Comparison of ENCODE assay signal across 14 cellular contexts in the genomic region with DNA sequence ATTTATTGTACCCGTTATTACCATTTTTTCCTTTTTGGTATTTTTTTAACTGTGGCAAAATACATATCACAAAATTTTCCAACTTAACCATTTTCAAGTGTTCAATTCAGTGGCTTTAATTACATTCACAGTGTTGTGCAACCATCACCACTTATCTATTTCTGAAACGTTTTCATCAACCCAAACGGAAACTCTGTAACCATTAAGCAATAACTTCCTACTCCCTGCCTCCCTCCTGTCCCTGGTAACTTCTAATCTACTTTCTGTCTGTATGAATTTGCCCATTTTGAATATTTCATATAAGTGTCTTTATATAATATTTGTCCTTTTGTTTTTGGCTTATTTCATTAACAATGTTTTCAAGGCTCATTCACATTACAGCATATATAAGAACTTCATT. TPM values are rescaled to one million over a fixed set of nuclear protein-coding genes. Genes with fewer than 3 reads are reported as not detected.
A peak's percentile ranks its signal among the peaks of the same experiment; 100 is the strongest.
DNase-seq lines count a peak whose midpoint lies in the region; ATAC-seq, FAIRE-seq and TF ChIP-seq lines count a peak whose summit lies in the region.
"Had no signal": no experiment of that assay in that cellular context is flagged by ENCODE, and none has a peak within 500 bp of the region (broad histone marks: within the 10 kb centered on the region; RNA-seq: fewer than 3 reads in every experiment).

No MANE protein-coding gene starts in this region.

- peaks cover 0 to 12% (median 0%) of the 10 kb centered on the region in 4 donors for H3K4me1 ChIP-seq in right lobe of liver
- H3K4me1 ChIP-seq: breast epithelium, parathyroid adenoma had no signal

- DNase-seq in GF-D8 (lab: John Stamatoyannopoulos, UW) = peak; percentile 87
- peak; percentile 93 to 96 for DNase-seq in NOMO-1 (lab: John Stamatoyannopoulos, UW; ENCODE audit: unreplicated experiment in 2 of 2)
- peak; percentile 41 for DNase-seq in bronchial epithelial cell (ENCODE audit: low read depth)
- no peak for DNase-seq in right lobe of liver
- DNase-seq in foreskin fibroblast = no peak
- no peak for DNase-seq in islet precursor cell
- DNase-seq: DMS 273 treated with DMSO at 0.1 percent for 48 hours; foreskin keratinocyte; H7; PC-9; stimulated activated naive CD8-positive, alpha-beta T cell treated with anti-CD3 and anti-CD28 coated beads, Interleukin-15, amount 100 ng/mL, for 72 hours had no signal

- H3K27me3 ChIP-seq in bronchial epithelial cell (ENCODE audit: control insufficient read depth, insufficient read depth, low read length) = no peaks in the 10 kb centered on the region
- H3K27me3 ChIP-seq in right lobe of liver = no peaks in the 10 kb centered on the region
- H3K27me3 ChIP-seq: foreskin keratinocyte had no signal

- no peaks in the 10 kb centered on the region for H3K36me3 ChIP-seq in bronchial epithelial cell (ENCODE audit: control insufficient read depth, insufficient read depth, low read length)
- no peaks in the 10 kb centered on the region for H3K36me3 ChIP-seq in right lobe of liver
- H3K36me3 ChIP-seq: breast epithelium had no signal

- TF ChIP-seq CTCF in bronchial epithelial cell (IDR thresholded peaks at IDR 0.05; ENCODE audit: insufficient read depth, low read length, severe bottlenecking) = no peak
- TF ChIP-seq CTCF in right lobe of liver (IDR thresholded peaks at IDR 0.05) = no peak
- TF ChIP-seq CTCF in foreskin fibroblast (IDR thresholded peaks at IDR 0.05; ENCODE audit: low read depth, low read length) = no peak

- TF ChIP-seq POLR2A in right lobe of liver (IDR thresholded peaks at IDR 0.05) = no peak

- no peak for FAIRE-seq in bronchial epithelial cell (lab: Jason Lieb, UNC)

- ATAC-seq in right lobe of liver (peak; percentile 72 to 92 (median 82)), HG02763 (IDR thresholded peaks at IDR 0.05; ENCODE audit: unreplicated experiment) (no peak)
- ATAC-seq: foreskin keratinocyte; stimulated activated naive CD8-positive, alpha-beta T cell treated with anti-CD3 and anti-CD28 coated beads, Interleukin-15, amount 100 ng/mL, for 72 hours had no signal

- no peaks in the 10 kb centered on the region for H3K9me3 ChIP-seq in right lobe of liver
- H3K9me3 ChIP-seq: breast epithelium had no signal

- H3K4me3 ChIP-seq in bronchial epithelial cell (ENCODE audit: low read depth, low read length) (no peak overlapping the region), right lobe of liver (no peak overlapping the region), foreskin fibroblast (ENCODE audit: low read depth in 1 of 2, low read length in 2 of 2) (no peak overlapping the region)
- H3K4me3 ChIP-seq: breast epithelium, PC-9 had no signal

- 12% methylated on average over 3 of the region's 3 CpGs for WGBS in right lobe of liver (ENCODE audit: insufficient coverage, low coverage, low lambda C conversion rate, missing lambda C conversion rate)

- H3K27ac ChIP-seq in right lobe of liver = no peak overlapping the region
- H3K27ac ChIP-seq: breast epithelium, foreskin keratinocyte, parathyroid adenoma, PC-9 had no signal

- intact Hi-C loops in right lobe of liver (cut with DNase I) = no loop called here

RNA-seq across cellular contexts. Expression of a gene that starts 57.4 kb away (rescaled TPM):
- 63.2 and 86.1 TPM in 2 replicates for total RNA-seq in bronchial epithelial cell
- total RNA-seq in right lobe of liver = 100 to 1,000 TPM in 3 of 6 experiments, 10 to 100 TPM in 3; 63.6 to 150 (median 104) TPM

Comparison
In these comparisons a context has a peak if more than half of its experiments do, and no peak if none do; other contexts are left out.
1. DNase-seq: peak in GF-D8 (single experiment), NOMO-1 (2 of 2) and bronchial epithelial cell (single experiment); none in right lobe of liver (0 of 3), foreskin fibroblast (0 of 2) and islet precursor cell (single experiment).